Comparison of ENCODE assay signal across 1 cellular context in the genomic region with DNA sequence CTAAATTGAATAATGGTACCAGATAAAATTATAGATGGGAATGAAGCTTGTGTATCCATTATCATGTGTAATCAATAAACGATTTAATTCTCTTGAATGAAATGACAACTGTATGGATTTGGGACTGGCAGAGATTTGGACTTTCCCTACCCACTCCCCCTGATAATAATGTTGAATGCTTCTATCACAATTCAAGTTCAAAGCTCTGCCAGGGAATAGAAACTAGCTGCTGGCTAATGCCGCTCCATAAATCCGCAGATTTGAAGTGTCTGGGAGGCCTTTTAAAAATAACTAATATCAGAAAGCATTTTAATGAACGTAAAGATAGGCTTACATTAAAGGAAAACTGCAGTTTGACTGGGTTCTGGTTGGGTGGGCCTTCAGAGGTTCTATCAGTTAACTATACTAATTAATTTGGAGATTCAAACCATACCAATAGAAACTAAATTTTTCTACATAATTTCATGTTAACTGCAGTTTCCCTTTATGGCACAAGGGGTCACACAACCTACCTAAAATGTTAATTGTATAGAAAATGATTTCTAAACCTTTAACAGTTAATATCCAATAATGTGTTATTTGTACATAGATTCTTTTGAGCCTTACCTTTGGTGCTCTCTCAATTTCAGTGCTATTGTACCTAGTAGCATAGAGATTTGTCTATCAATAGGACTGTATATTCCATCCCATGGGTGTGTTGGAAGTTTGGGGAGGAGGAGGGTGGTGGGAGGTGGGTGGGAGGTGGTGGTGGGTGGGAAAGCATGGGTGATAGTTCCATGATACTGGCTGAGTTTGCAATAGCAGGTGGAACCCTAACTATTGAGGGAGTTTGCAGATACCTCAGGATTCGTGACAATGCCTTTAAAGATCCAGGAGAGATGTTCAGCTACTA.
TF ChIP-seq lines count a peak whose summit lies in the region.

No MANE protein-coding gene starts in this region.

TF ChIP-seq in IMR-90, 13 proteins besides CTCF, POLR2A, EP300 and RAD21:
- TF ChIP-seq MAZ (IDR thresholded peaks at IDR 0.05; ENCODE audit: borderline replicate concordance, low read depth, low read length) (no peak), NFE2L2 (IDR thresholded peaks at IDR 0.05; ENCODE audit: low read depth, low read length) (no peak), SMC3 (IDR thresholded peaks at IDR 0.05; ENCODE audit: low read depth, low read length) (peak; percentile 40), FOS (IDR thresholded peaks at IDR 0.05; ENCODE audit: low read depth, low read length) (no peak), BHLHE40 (IDR thresholded peaks at IDR 0.05; ENCODE audit: low read depth, low read length) (no peak)
